Comparison of ENCODE assay signal across 10 cellular contexts in genomic region chr19:383922-384800, GRCh38. TPM values are rescaled to one million over a fixed set of nuclear protein-coding genes. Genes with fewer than 3 reads are reported as not detected.
DNase-seq lines count a peak whose midpoint lies in the region; ATAC-seq and TF ChIP-seq lines count a peak whose summit lies in the region.
"Had no signal": no experiment of that assay in that cellular context is flagged by ENCODE, and none has a peak within 500 bp of the region (broad histone marks: within the 10 kb centered on the region; RNA-seq: fewer than 3 reads in every experiment).

No MANE protein-coding gene starts in this region.

- ATAC-seq in GM19328 (IDR thresholded peaks at IDR 0.05; ENCODE audit: unreplicated experiment), result no peak
- ATAC-seq: PC-3 had no signal

- DNase-seq in AG10803 (ENCODE audit: low read depth) (no peak), HuH-7.5 (ENCODE audit: low spot score) (peak; percentile 56), epithelial cell of proximal tubule (ENCODE audit: low read depth) (no peak), myocyte (ENCODE audit: low read depth) (peak; percentile 9), NK-92 (lab: John Stamatoyannopoulos, UW; ENCODE audit: unreplicated experiment) (no peak), amniotic stem cell (lab: John Stamatoyannopoulos, UW) (no peak)
- DNase-seq in activated CD4-positive, CD25-positive, alpha-beta regulatory T cell (lab: John Stamatoyannopoulos, UW), result no peak
- DNase-seq: GF-D8, PC-3 had no signal

- H3K4me3 ChIP-seq in AG10803 (ENCODE audit: low read length) (no peak overlapping the region), epithelial cell of proximal tubule (ENCODE audit: low read depth, low read length) (no peak overlapping the region)

- peak; percentile 17; the same call in 1 of the 2 replicates for TF ChIP-seq CTCF in AG10803 (conservative IDR thresholded peaks at IDR 0.05; ENCODE audit: low read length)
- TF ChIP-seq CTCF in epithelial cell of proximal tubule (conservative IDR thresholded peaks at IDR 0.05; ENCODE audit: low read depth, low read length), result peak; percentile 27

RNA-seq across cellular contexts. Expression of gene C2CD4C, which starts 24.8 kb away (rescaled TPM):
- 0.12 TPM in 1 of 2 replicates, not detected in the other for total RNA-seq in epithelial cell of proximal tubule
- 0.11 and 0.16 TPM in 2 replicates for total RNA-seq in myocyte
- 0.34 TPM for polyA plus RNA-seq in myocyte (2012)

RNA-seq across cellular contexts. Expression of gene MIER2, which starts 39.6 kb away (rescaled TPM):
- total RNA-seq in epithelial cell of proximal tubule (12.0 and 21.3 TPM in 2 replicates), myocyte (16.0 and 28.1 TPM in 2 replicates)
- 30.7 TPM for polyA plus RNA-seq in myocyte (2012)
- total RNA-seq: PC-3 had no signal

Comparison
In these comparisons a context has a peak if more than half of its experiments do, and no peak if none do; other contexts are left out.
1. DNase-seq: peak in HuH-7.5 (single experiment) and myocyte (single experiment); none in AG10803 (single experiment), epithelial cell of proximal tubule (single experiment), NK-92 (single experiment), activated CD4-positive, CD25-positive, alpha-beta regulatory T cell (0 of 4) and amniotic stem cell (single experiment).